ENCODE assay signal across 11 cellular contexts in the genomic region with DNA sequence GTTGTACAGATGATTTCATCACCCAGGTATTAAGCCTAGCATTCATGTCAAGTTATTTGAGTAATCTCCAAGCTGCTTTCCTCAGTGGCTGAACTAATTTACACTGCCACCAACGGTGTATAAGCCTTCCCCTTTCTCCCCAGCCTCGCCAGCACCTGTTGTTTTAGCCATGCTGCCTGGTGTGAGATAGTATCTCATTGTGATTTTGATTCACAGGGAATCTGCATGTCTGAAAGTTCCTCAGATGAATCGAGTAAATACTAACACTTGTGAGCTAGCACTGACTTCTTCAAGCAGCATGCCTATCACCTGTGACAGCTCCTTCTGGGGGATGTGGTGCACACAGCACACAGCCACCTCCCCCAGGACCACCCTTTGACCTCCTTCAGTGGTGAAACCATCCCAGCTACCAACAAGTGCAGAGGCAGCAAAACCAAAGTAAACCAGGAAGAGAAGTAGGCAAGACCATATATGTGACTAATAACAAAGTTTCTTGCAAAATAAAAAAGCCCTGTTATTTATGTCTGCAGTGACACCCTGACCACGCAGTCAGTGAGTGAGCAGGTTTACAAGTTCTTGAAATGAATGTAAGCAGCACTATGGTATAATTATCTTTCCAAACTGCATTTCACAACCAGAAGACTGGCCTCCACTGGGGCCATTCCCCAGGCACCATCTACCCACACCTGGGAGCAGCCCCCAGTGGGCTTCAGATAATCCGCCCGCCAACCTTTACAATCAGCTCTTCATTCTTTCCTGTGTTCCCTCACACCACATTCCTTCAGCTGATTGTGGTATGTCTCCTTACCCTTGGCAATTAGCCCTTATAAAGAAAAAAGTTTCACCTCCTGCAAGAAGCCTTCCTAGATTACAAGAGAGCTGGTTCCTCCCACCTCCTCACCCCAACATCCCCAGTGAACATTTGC.
A peak's percentile ranks its signal among the peaks of the same experiment; 100 is the strongest.
DNase-seq lines count a peak whose midpoint lies in the region; ATAC-seq, FAIRE-seq and TF ChIP-seq lines count a peak whose summit lies in the region.
"Had no signal": no experiment of that assay in that cellular context is flagged by ENCODE, and none has a peak within 500 bp of the region (broad histone marks: within the 10 kb centered on the region; RNA-seq: fewer than 3 reads in every experiment).

No MANE protein-coding gene starts in this region.

- intact Hi-C loops in sigmoid colon (cut with DNase I) = loop anchor here (2.0 kb wide), 1 partner anchor 13 kb away; no protein-coding TSS in a partner anchor

- peak overlapping the region in 1 of 2 experiments; percentile 45; a peak in 1 of 6 replicates for H3K27ac ChIP-seq in A549
- H3K27ac ChIP-seq in sigmoid colon = no peak overlapping the region

- TF ChIP-seq RAD21 in A549 (conservative IDR thresholded peaks at IDR 0.05 in 1 of 2, IDR thresholded peaks at IDR 0.05 in 1 of 2) = no peak

- 40% methylated on average over 6 of the region's 6 CpGs for WGBS in A549 (ENCODE audit: missing lambda C conversion rate)
- WGBS in sigmoid colon, 2 donors = 55 to 67% methylated on average over 6 of the region's 6 CpGs

- TF ChIP-seq CTCF in A549 (IDR thresholded peaks at IDR 0.05) (no peak), fibroblast of villous mesenchyme (IDR thresholded peaks at IDR 0.05; ENCODE audit: insufficient read depth, low read depth, low read length) (no peak), sigmoid colon (IDR thresholded peaks at IDR 0.05) (no peak)

- DNase-seq in A549 (ENCODE audit: low read depth in 1 of 2, low spot score in 1 of 2) = no peak
- peak; percentile 35 for DNase-seq in GF-D8 (lab: John Stamatoyannopoulos, UW)
- peak; percentile 84 for DNase-seq in NOMO-1 treated with dmso at 0.1 percent for 144 hours (lab: John Stamatoyannopoulos, UW; ENCODE audit: unreplicated experiment)
- peak; percentile 96 for DNase-seq in fibroblast of villous mesenchyme (ENCODE audit: low read depth)
- DNase-seq in sigmoid colon = no peak
- DNase-seq: activated CD4-positive, CD25-positive, alpha-beta regulatory T cell; NCI-H1092 had no signal

- H3K36me3 ChIP-seq in sigmoid colon = no peaks in the 10 kb centered on the region
- H3K36me3 ChIP-seq: HAP-1 had no signal

- POLR2A ChIA-PET in A549 (lab: Yijun Ruan, JAX) = no interaction called here

- H3K9me3 ChIP-seq in A549 = no peaks in the 10 kb centered on the region
- no peaks in the 10 kb centered on the region for H3K9me3 ChIP-seq in sigmoid colon
- H3K9me3 ChIP-seq: HAP-1 had no signal

- H3K4me1 ChIP-seq in A549 = peaks cover 8% of the 10 kb centered on the region
- peaks cover 0 to 6% (median 4%) of the 10 kb centered on the region in 4 donors for H3K4me1 ChIP-seq in sigmoid colon
- H3K4me1 ChIP-seq: HAP-1 had no signal

- CTCF ChIA-PET in A549 (lab: Yijun Ruan, JAX) = no interaction called here

- TF ChIP-seq EP300 in A549 (IDR thresholded peaks at IDR 0.05) = no peak
- TF ChIP-seq EP300 in sigmoid colon (IDR thresholded peaks at IDR 0.05) = no peak

- H3K4me2 ChIP-seq in A549 = no peak overlapping the region

- no peak overlapping the region for H3K4me3 ChIP-seq in A549
- no peak overlapping the region for H3K4me3 ChIP-seq in fibroblast of villous mesenchyme (ENCODE audit: low read depth, low read length)
- H3K4me3 ChIP-seq in sigmoid colon = no peak overlapping the region
- H3K4me3 ChIP-seq: HAP-1 had no signal

- FAIRE-seq in A549 (lab: Jason Lieb, UNC) = no peak

- no peaks in the 10 kb centered on the region for H3K27me3 ChIP-seq in sigmoid colon

- TF ChIP-seq POLR2A in A549 (IDR thresholded peaks at IDR 0.05; ENCODE audit: low read length) = no peak
- TF ChIP-seq POLR2A in sigmoid colon (IDR thresholded peaks at IDR 0.05) = no peak

- ATAC-seq in A549 (no peak), GM21526 (IDR thresholded peaks at IDR 0.05; ENCODE audit: low FRiP score, unreplicated experiment) (no peak), HG03097 (IDR thresholded peaks at IDR 0.05; ENCODE audit: low FRiP score, unreplicated experiment) (no peak), HG02588 (IDR thresholded peaks at IDR 0.05; ENCODE audit: unreplicated experiment) (no peak)

TF ChIP-seq in A549, 52 proteins besides CTCF, POLR2A, EP300 and RAD21:
- TF ChIP-seq, protein P1, sequence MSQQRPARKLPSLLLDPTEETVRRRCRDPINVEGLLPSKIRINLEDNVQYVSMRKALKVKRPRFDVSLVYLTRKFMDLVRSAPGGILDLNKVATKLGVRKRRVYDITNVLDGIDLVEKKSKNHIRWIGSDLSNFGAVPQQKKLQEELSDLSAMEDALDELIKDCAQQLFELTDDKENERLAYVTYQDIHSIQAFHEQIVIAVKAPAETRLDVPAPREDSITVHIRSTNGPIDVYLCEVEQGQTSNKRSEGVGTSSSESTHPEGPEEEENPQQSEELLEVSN (IDR thresholded peaks at IDR 0.05; ENCODE audit: borderline replicate concordance, low read depth) = no peak
- TF ChIP-seq MAFK (IDR thresholded peaks at IDR 0.05; ENCODE audit: partially characterized antibody) = peak; percentile 4

Comparison
In these comparisons a context has a peak if more than half of its experiments do, and no peak if none do; other contexts are left out.
1. DNase-seq: peak in GF-D8 (single experiment), NOMO-1 treated with dmso at 0.1 percent for 144 hours (single experiment) and fibroblast of villous mesenchyme (single experiment); none in A549 (0 of 2) and sigmoid colon (single experiment).